In the genomic region with DNA sequence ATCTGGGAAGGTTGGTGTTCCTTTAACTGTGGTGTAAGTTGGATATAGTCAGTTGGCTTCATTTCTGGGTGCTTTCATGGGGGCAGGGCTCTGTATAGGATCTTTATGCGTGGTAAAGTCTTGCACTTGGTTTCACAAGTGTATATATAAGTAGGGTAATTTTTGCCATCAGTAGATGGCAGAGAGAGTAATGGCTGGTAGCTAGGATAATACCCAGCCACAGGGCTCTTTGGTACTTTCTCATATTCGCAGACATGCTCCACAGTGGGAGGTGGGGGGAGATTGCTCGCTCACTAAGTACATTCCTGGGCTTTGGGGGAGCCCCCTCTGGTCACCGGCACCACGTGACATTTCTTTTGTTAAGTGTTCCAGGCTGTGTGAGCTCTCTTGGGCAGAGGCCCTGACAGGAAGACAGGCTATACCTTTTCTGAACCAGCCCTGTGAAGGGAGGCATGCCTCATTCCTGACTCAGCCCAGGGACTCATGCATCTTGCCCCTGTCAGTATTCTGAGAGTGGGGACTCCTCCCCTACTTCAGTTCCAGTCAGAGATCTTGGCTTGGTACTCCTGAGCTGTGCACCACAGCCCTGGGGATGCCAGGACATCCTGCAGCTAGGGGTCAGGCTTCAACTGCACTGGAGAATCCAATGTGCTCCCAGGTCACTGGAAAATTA, we compare ENCODE assay signal across 25 cellular contexts. TPM values are rescaled to one million over a fixed set of nuclear protein-coding genes. Genes with fewer than 3 reads are reported as not detected.
DNase-seq lines count a peak whose midpoint lies in the region; ATAC-seq and TF ChIP-seq lines count a peak whose summit lies in the region.
"Had no signal": no experiment of that assay in that cellular context is flagged by ENCODE, and none has a peak within 500 bp of the region (broad histone marks: within the 10 kb centered on the region; RNA-seq: fewer than 3 reads in every experiment).

No MANE protein-coding gene starts in this region.

- no peaks in the 10 kb centered on the region for H3K36me3 Mint-ChIP-seq in activated CD4-positive, alpha-beta T cell treated with anti-CD3 and anti-CD28 coated beads for 36 hours (ENCODE audit: low read depth)
- H3K36me3 Mint-ChIP-seq in endodermal cell (ENCODE audit: low read depth) (no peaks in the 10 kb centered on the region), progenitor cell of endocrine pancreas (ENCODE audit: insufficient read depth) (no peaks in the 10 kb centered on the region)

- H3K9me3 Mint-ChIP-seq in activated CD4-positive, alpha-beta T cell treated with anti-CD3 and anti-CD28 coated beads for 36 hours (ENCODE audit: low read depth), result no peaks in the 10 kb centered on the region
- H3K9me3 Mint-ChIP-seq in endodermal cell (no peaks in the 10 kb centered on the region), progenitor cell of endocrine pancreas (ENCODE audit: low read depth) (no peaks in the 10 kb centered on the region)

- H3K4me2 ChIP-seq in MM.1S (ENCODE audit: low read depth, low read length), result no peak overlapping the region
- H3K4me2 ChIP-seq: A549 had no signal

- H3K4me1 ChIP-seq in MM.1S (ENCODE audit: low read length) (peaks cover 34% of the 10 kb centered on the region), endodermal cell (ENCODE audit: control insufficient read depth, insufficient read depth, low read length) (no peaks in the 10 kb centered on the region)
- H3K4me1 ChIP-seq: A549, prostate gland, upper lobe of left lung had no signal

- peaks cover 1% of the 10 kb centered on the region for H3K27me3 Mint-ChIP-seq in activated CD4-positive, alpha-beta T cell treated with anti-CD3 and anti-CD28 coated beads for 36 hours
- no peaks in the 10 kb centered on the region for H3K27me3 Mint-ChIP-seq in endodermal cell (ENCODE audit: insufficient read depth)
- no peaks in the 10 kb centered on the region for H3K27me3 Mint-ChIP-seq in progenitor cell of endocrine pancreas

- intact Hi-C loops in activated CD4-positive, alpha-beta T cell treated with anti-CD3 and anti-CD28 coated beads for 36 hours (cut with DNase I, micrococcal nuclease), result no loop called here

- no peak overlapping the region for H3K27ac Mint-ChIP-seq in activated CD4-positive, alpha-beta T cell treated with anti-CD3 and anti-CD28 coated beads for 36 hours
- H3K27ac Mint-ChIP-seq in endodermal cell (no peak overlapping the region), progenitor cell of endocrine pancreas (peak overlapping the region; percentile 33)
- H3K27ac Mint-ChIP-seq: T-helper 17 cell had no signal

- H3K36me3 ChIP-seq in MM.1S (replicated peaks; ENCODE audit: insufficient read depth, low read length), result no peaks in the 10 kb centered on the region
- no peaks in the 10 kb centered on the region for H3K36me3 ChIP-seq in endodermal cell (ENCODE audit: control insufficient read depth, insufficient read depth, low read length)
- H3K36me3 ChIP-seq: lower lobe of right lung, prostate gland, upper lobe of left lung had no signal

- H3K9me3 ChIP-seq in MM.1S (replicated peaks; ENCODE audit: insufficient read depth, low read length) (no peaks in the 10 kb centered on the region), endodermal cell (ENCODE audit: control insufficient read depth, low read length) (no peaks in the 10 kb centered on the region)
- H3K9me3 ChIP-seq: A549, lower lobe of right lung, prostate gland, upper lobe of left lung had no signal

- H3K4me1 Mint-ChIP-seq in activated CD4-positive, alpha-beta T cell treated with anti-CD3 and anti-CD28 coated beads for 36 hours, result no peaks in the 10 kb centered on the region
- no peaks in the 10 kb centered on the region for H3K4me1 Mint-ChIP-seq in endodermal cell
- no peaks in the 10 kb centered on the region for H3K4me1 Mint-ChIP-seq in progenitor cell of endocrine pancreas (ENCODE audit: low read depth)
- H3K4me1 Mint-ChIP-seq: T-helper 17 cell had no signal

- no peak overlapping the region for H3K27ac ChIP-seq in MM.1S (ENCODE audit: low read length)
- H3K27ac ChIP-seq in endodermal cell (ENCODE audit: low read depth, low read length), result no peak overlapping the region
- H3K27ac ChIP-seq: A549, C4-2B, lower lobe of right lung, prostate gland, upper lobe of left lung had no signal

- H3K27me3 ChIP-seq in MM.1S (replicated peaks; ENCODE audit: insufficient read depth, low read length) (no peaks in the 10 kb centered on the region), endodermal cell (ENCODE audit: control insufficient read depth, insufficient read depth, low read length, poor library complexity, severe bottlenecking) (no peaks in the 10 kb centered on the region)
- H3K27me3 ChIP-seq: upper lobe of left lung had no signal

- CTCF ChIA-PET in activated CD4-positive, alpha-beta T cell treated with anti-CD3 and anti-CD28 coated beads for 36 hours (lab: Charles Lee), result no interaction called here

- H4K20me1 ChIP-seq in MM.1S (ENCODE audit: insufficient read depth, low read length), result no peaks in the 10 kb centered on the region

- H2AFZ ChIP-seq in MM.1S (ENCODE audit: low read length), result no peak overlapping the region

- H3K9ac ChIP-seq in MM.1S (ENCODE audit: low read length) (no peak overlapping the region), endodermal cell (ENCODE audit: extremely low read depth, low read length, poor library complexity, severe bottlenecking) (no peak overlapping the region)

- H3K4me3 ChIP-seq in MM.1S (ENCODE audit: low read length) (no peak overlapping the region), endodermal cell (ENCODE audit: low read length) (no peak overlapping the region)
- H3K4me3 ChIP-seq: A549, lower lobe of right lung, prostate gland, upper lobe of left lung had no signal

- peaks cover 9% of the 10 kb centered on the region; the same call in 1 of the 2 replicates for H3F3A ChIP-seq in MM.1S (ENCODE audit: insufficient read depth, low read length)

- WGBS in endodermal cell (ENCODE audit: insufficient coverage in 1 of 2, insufficient read length in 1 of 2), 2 experiments, result 67 to 69% methylated on average over 2 to 5 of the region's 5 CpGs

- no peak overlapping the region for H3K4me3 Mint-ChIP-seq in activated CD4-positive, alpha-beta T cell treated with anti-CD3 and anti-CD28 coated beads for 36 hours
- H3K4me3 Mint-ChIP-seq in endodermal cell, result no peak overlapping the region
- H3K4me3 Mint-ChIP-seq in progenitor cell of endocrine pancreas (ENCODE audit: low read depth), result no peak overlapping the region
- H3K4me3 Mint-ChIP-seq: T-helper 17 cell had no signal

- H3K9me2 ChIP-seq in MM.1S (replicated peaks; ENCODE audit: insufficient read depth, low read length), result no peaks in the 10 kb centered on the region

- no peaks in the 10 kb centered on the region for H3K79me2 ChIP-seq in MM.1S (ENCODE audit: low read length)

- DNase-seq in activated CD4-positive, alpha-beta T cell treated with anti-CD3 and anti-CD28 coated beads for 36 hours, result peak; percentile 5
- DNase-seq in activated CD4-positive, alpha-beta T cell treated with anti-CD3 and anti-CD28 coated beads, Interleukin-2, amount 50 U/mL, for 1 hour, result no peak
- DNase-seq in MM.1S (no peak), endodermal cell (peak; percentile 65), progenitor cell of endocrine pancreas (ENCODE audit: low spot score, unreplicated experiment) (no peak), NCI-H2227 treated with DMSO at 0.1 percent for 48 hours (lab: John Stamatoyannopoulos, UW) (no peak), LoVo (ENCODE audit: low spot score) (no peak)
- DNase-seq: activated CD8-positive, alpha-beta memory T cell treated with anti-CD3 and anti-CD28 coated beads, Interleukin-2, amount 50 U/mL, for 4 hours; activated naive CD4-positive, alpha-beta T cell; cortex of kidney; DMS153; lower lobe of right lung; NCI-H1694 treated with DMSO at 0.1 percent for 48 hours; NCI-H226; NK-92 treated with Interleukin-12 subunit alpha and Interleukin-12 subunit beta, amount 100 ng/mL, for 24 hours; Right ventricle myocardium superior; stimulated activated naive CD4-positive, alpha-beta T cell treated with Interleukin-2 at 50 U/mL for 16 hours; T-helper 17 cell; upper lobe of left lung had no signal

- POLR2A ChIA-PET in activated CD4-positive, alpha-beta T cell treated with anti-CD3 and anti-CD28 coated beads for 36 hours (lab: Charles Lee), result interaction anchor here (0.6 kb wide), 1 partner anchor 1795 kb away, joined by 3 read pairs; no protein-coding TSS in a partner anchor

- TF ChIP-seq CTCF in MM.1S (IDR thresholded peaks at IDR 0.05; ENCODE audit: low read length) (0 out of 2 replicates have a peak, but pooled peaks have one; percentile 12), endodermal cell (conservative IDR thresholded peaks at IDR 0.05) (peak; percentile 49), progenitor cell of endocrine pancreas (IDR thresholded peaks at IDR 0.05; ENCODE audit: unreplicated experiment) (no peak)

- ATAC-seq in activated CD4-positive, alpha-beta T cell treated with anti-CD3 and anti-CD28 coated beads for 36 hours, result peak; percentile 70
- no peak for ATAC-seq in HG03469 (IDR thresholded peaks at IDR 0.05; ENCODE audit: unreplicated experiment)
- ATAC-seq: A549, HepG2, lower lobe of right lung, T-helper 17 cell had no signal

RNA-seq across cellular contexts. Expression of a gene that starts 37.6 kb away (rescaled TPM):
- total RNA-seq in activated CD4-positive, alpha-beta T cell treated with anti-CD3 and anti-CD28 coated beads for 36 hours, result not detected
- total RNA-seq in endodermal cell, result not detected
- not detected for polyA plus RNA-seq in endodermal cell (2013, experiment 1 of 2)
- not detected for polyA plus RNA-seq in endodermal cell (2013, experiment 2 of 2)
- total RNA-seq in progenitor cell of endocrine pancreas, result not detected in 2 replicates
- total RNA-seq: glomerular endothelial cell, HepG2, prostate gland, Right ventricle myocardium superior had no signal
- polyA plus RNA-seq: A549, HepG2 had no signal

RNA-seq across cellular contexts. Expression of a gene that starts 38.8 kb away (rescaled TPM):
- total RNA-seq in activated CD4-positive, alpha-beta T cell treated with anti-CD3 and anti-CD28 coated beads for 36 hours, result 1 to 10 TPM; 1.1 to 1.2 TPM
- total RNA-seq in endodermal cell (not detected), progenitor cell of endocrine pancreas (not detected in 2 replicates)
- not detected for polyA plus RNA-seq in endodermal cell (2013, experiment 1 of 2)
- not detected for polyA plus RNA-seq in endodermal cell (2013, experiment 2 of 2)
- total RNA-seq: glomerular endothelial cell, HepG2, Right ventricle myocardium superior had no signal
- polyA plus RNA-seq: HepG2 had no signal

Comparison
In these comparisons a context has a peak if more than half of its experiments do, and no peak if none do; other contexts are left out.
1. DNase-seq: peak in activated CD4-positive, alpha-beta T cell treated with anti-CD3 and anti-CD28 coated beads for 36 hours (single experiment) and endodermal cell (single experiment); none in activated CD4-positive, alpha-beta T cell treated with anti-CD3 and anti-CD28 coated beads, Interleukin-2, amount 50 U/mL, for 1 hour (single experiment), MM.1S (single experiment), progenitor cell of endocrine pancreas (single experiment), NCI-H2227 treated with DMSO at 0.1 percent for 48 hours (single experiment) and LoVo (single experiment).